Comparison of ENCODE assay signal across 8 cellular contexts in genomic region chr1:183841950-183842816, GRCh38. TPM values are rescaled to one million over a fixed set of nuclear protein-coding genes. Genes with fewer than 3 reads are reported as not detected.
DNase-seq lines count a peak whose midpoint lies in the region; ATAC-seq and TF ChIP-seq lines count a peak whose summit lies in the region.
"Had no signal": no experiment of that assay in that cellular context is flagged by ENCODE, and none has a peak within 500 bp of the region (broad histone marks: within the 10 kb centered on the region; RNA-seq: fewer than 3 reads in every experiment).

No MANE protein-coding gene starts in this region.

- H3K36me3 Mint-ChIP-seq in activated naive CD8-positive, alpha-beta T cell treated with anti-CD3 and anti-CD28 coated beads, Interleukin-2, amount 10 ng/mL, durations not matched to agents 7 days and 5 days: peaks cover 6% of the 10 kb centered on the region

- H2AFZ ChIP-seq in MM.1S (ENCODE audit: low read length): peak overlapping the region; percentile 8

- H3K27me3 ChIP-seq in MM.1S (replicated peaks; ENCODE audit: insufficient read depth, low read length): no peaks in the 10 kb centered on the region
- H3K27me3 ChIP-seq: adrenal gland had no signal

- POLR2A ChIA-PET in activated naive CD8-positive, alpha-beta T cell treated with anti-CD3 and anti-CD28 coated beads, Interleukin-2, amount 10 ng/mL, durations not matched to agents 7 days and 5 days (lab: Charles Lee): no interaction called here

- no peaks in the 10 kb centered on the region for H3K36me3 ChIP-seq in MM.1S (replicated peaks; ENCODE audit: insufficient read depth, low read length)
- H3K36me3 ChIP-seq: adrenal gland had no signal

- peaks cover 45% of the 10 kb centered on the region for H3F3A ChIP-seq in MM.1S (ENCODE audit: insufficient read depth, low read length)

- no peaks in the 10 kb centered on the region for H3K9me3 ChIP-seq in MM.1S (replicated peaks; ENCODE audit: insufficient read depth, low read length)
- H3K9me3 ChIP-seq: adrenal gland had no signal

- no peaks in the 10 kb centered on the region for H3K9me3 Mint-ChIP-seq in activated naive CD8-positive, alpha-beta T cell treated with anti-CD3 and anti-CD28 coated beads, Interleukin-2, amount 10 ng/mL, durations not matched to agents 7 days and 5 days

- H3K4me3 ChIP-seq in MM.1S (ENCODE audit: low read length): peak overlapping the region; percentile 51

- H3K79me2 ChIP-seq in MM.1S (ENCODE audit: low read length): peaks cover 34% of the 10 kb centered on the region

- ATAC-seq in GM18499 (IDR thresholded peaks at IDR 0.05; ENCODE audit: insufficient read depth, unreplicated experiment) (peak; percentile 78), GM21825 (IDR thresholded peaks at IDR 0.05; ENCODE audit: unreplicated experiment) (peak; percentile 87)
- peak; percentile 92 for ATAC-seq in activated naive CD8-positive, alpha-beta T cell treated with anti-CD3 and anti-CD28 coated beads, Interleukin-2, amount 10 ng/mL, durations not matched to agents 7 days and 5 days (ENCODE audit: low read depth)
- peak; percentile 90 for ATAC-seq in stimulated activated naive CD8-positive, alpha-beta T cell treated with anti-CD3 and anti-CD28 coated beads, Interleukin-15, Interleukin-2, amounts not matched to agents 100 U/mL and 50 U/mL, for 24 hours

- peaks cover 13% of the 10 kb centered on the region for H3K4me1 Mint-ChIP-seq in activated naive CD8-positive, alpha-beta T cell treated with anti-CD3 and anti-CD28 coated beads, Interleukin-2, amount 10 ng/mL, durations not matched to agents 7 days and 5 days

- H3K9me2 ChIP-seq in MM.1S (replicated peaks; ENCODE audit: insufficient read depth, low read length): no peaks in the 10 kb centered on the region

- H3K4me2 ChIP-seq in MM.1S (ENCODE audit: low read depth, low read length): peak overlapping the region; percentile 77

- DNase-seq in MM.1S: peak; percentile 99
- no peak for DNase-seq in activated naive CD8-positive, alpha-beta T cell treated with anti-CD3 and anti-CD28 coated beads, Interleukin-2, amount 10 ng/mL, durations not matched to agents 7 days and 5 days
- peak; percentile 98 for DNase-seq in iris pigment epithelial cell (ENCODE audit: low read depth)
- DNase-seq in stimulated activated naive CD8-positive, alpha-beta T cell treated with anti-CD3 and anti-CD28 coated beads, Interleukin-15, Interleukin-2, amounts not matched to agents 100 U/mL and 50 U/mL, for 24 hours: peak; percentile 24
- no peak for DNase-seq in T-helper 9 cell

- TF ChIP-seq CTCF in MM.1S (IDR thresholded peaks at IDR 0.05; ENCODE audit: low read length): no peak

- no peaks in the 10 kb centered on the region for H4K20me1 ChIP-seq in MM.1S (ENCODE audit: insufficient read depth, low read length)

- H3K9ac ChIP-seq in MM.1S (ENCODE audit: low read length): peak overlapping the region; percentile 66

- H3K27ac ChIP-seq in MM.1S (ENCODE audit: low read length): peak overlapping the region; percentile 92

- peaks cover 44% of the 10 kb centered on the region for H3K4me1 ChIP-seq in MM.1S (ENCODE audit: low read length)

- H3K27me3 Mint-ChIP-seq in activated naive CD8-positive, alpha-beta T cell treated with anti-CD3 and anti-CD28 coated beads, Interleukin-2, amount 10 ng/mL, durations not matched to agents 7 days and 5 days: no peaks in the 10 kb centered on the region

- H3K27ac Mint-ChIP-seq in activated naive CD8-positive, alpha-beta T cell treated with anti-CD3 and anti-CD28 coated beads, Interleukin-2, amount 10 ng/mL, durations not matched to agents 7 days and 5 days: peak overlapping the region; percentile 76

- H3K4me3 Mint-ChIP-seq in activated naive CD8-positive, alpha-beta T cell treated with anti-CD3 and anti-CD28 coated beads, Interleukin-2, amount 10 ng/mL, durations not matched to agents 7 days and 5 days: peak overlapping the region; percentile 70

RNA-seq across cellular contexts. Expression of gene RGL1, which starts 37.3 kb away (rescaled TPM):
- total RNA-seq in activated naive CD8-positive, alpha-beta T cell treated with anti-CD3 and anti-CD28 coated beads, Interleukin-2, amount 10 ng/mL, durations not matched to agents 7 days and 5 days: 1 to 10 TPM; 2.7 to 3.4 TPM

Comparison
In these comparisons a context has a peak if more than half of its experiments do, and no peak if none do; other contexts are left out.
1. DNase-seq: peak in MM.1S (single experiment), iris pigment epithelial cell (single experiment) and stimulated activated naive CD8-positive, alpha-beta T cell treated with anti-CD3 and anti-CD28 coated beads, Interleukin-15, Interleukin-2, amounts not matched to agents 100 U/mL and 50 U/mL, for 24 hours (single experiment); none in activated naive CD8-positive, alpha-beta T cell treated with anti-CD3 and anti-CD28 coated beads, Interleukin-2, amount 10 ng/mL, durations not matched to agents 7 days and 5 days (single experiment) and T-helper 9 cell (single experiment).
2. Peak in every context shown above with its lines, with median percentiles within 50 percentile points of each other: ATAC-seq.